Comparison of ENCODE assay signal across 18 cellular contexts in genomic region chr20:540391-541201, GRCh38. TPM values are rescaled to one million over a fixed set of nuclear protein-coding genes. Genes with fewer than 3 reads are reported as not detected.
DNase-seq lines count a peak whose midpoint lies in the region; ATAC-seq, FAIRE-seq and TF ChIP-seq lines count a peak whose summit lies in the region.
"Had no signal": no experiment of that assay in that cellular context is flagged by ENCODE, and none has a peak within 500 bp of the region (broad histone marks: within the 10 kb centered on the region; RNA-seq: fewer than 3 reads in every experiment).

No MANE protein-coding gene starts in this region.

- H3K27ac Mint-ChIP-seq in WTC11: peak overlapping the region; percentile 23; the same call in 1 of the 2 replicates
- H3K27ac Mint-ChIP-seq: neural progenitor cell had no signal

- DNase-seq in left ventricle myocardium inferior (no peak), Right ventricle myocardium superior (no peak), WTC11 (ENCODE audit: low spot score) (no peak), HK-2 (ENCODE audit: unreplicated experiment) (no peak), iPS-NIHi7 (ENCODE audit: extremely low spot score) (no peak), small intestine (no peak)
- DNase-seq: activated CD4-positive, alpha-beta T cell treated with anti-CD3 and anti-CD28 coated beads, Interleukin-2, amount 50 U/mL, for 4 hours; Calu3; dorsolateral prefrontal cortex; GOT3; NCI-H1930; NCI-H524; right cardiac atrium; stimulated activated CD4-positive, alpha-beta T cell treated with anti-CD3 and anti-CD28 coated beads, Interleukin-4, amount 100 ng/mL, for 4 hours had no signal

- intact Hi-C loops in left ventricle myocardium inferior (cut with micrococcal nuclease) (no loop called here), Right ventricle myocardium superior (cut with DNase I) (no loop called here)

- H3K4me1 Mint-ChIP-seq in WTC11: peaks cover 76% of the 10 kb centered on the region

- no peak for FAIRE-seq in small intestine (lab: Jason Lieb, UNC)
- FAIRE-seq: urothelium cell line had no signal

- peak overlapping the region; percentile 10 for H3K4me3 Mint-ChIP-seq in WTC11

- H3K4me3 ChIP-seq in left ventricle myocardium inferior: peak overlapping the region; percentile 17
- H3K4me3 ChIP-seq in iPS-15b (ENCODE audit: low read depth, low read length): peak overlapping the region; percentile 23
- no peak overlapping the region for H3K4me3 ChIP-seq in small intestine (ENCODE audit: low read depth in 1 of 2, low read length in 2 of 2)

- no peak overlapping the region for H3K9ac ChIP-seq in iPS-15b (ENCODE audit: low read depth, low read length)
- H3K9ac ChIP-seq: neural progenitor cell had no signal

- CTCF ChIA-PET in WTC11 (lab: Charles Lee): interaction anchor here (0.7 to 1.5 kb wide), 3 partner anchors 37 to 127 kb away, joined by 3 to 5 read pairs (median 4); no protein-coding TSS in a partner anchor

- H3K27ac ChIP-seq in left ventricle myocardium inferior (replicated peaks) (peak overlapping the region; percentile 31), small intestine (ENCODE audit: low read depth in 1 of 2, low read length in 1 of 2) (no peak overlapping the region)
- H3K27ac ChIP-seq: dorsolateral prefrontal cortex, neural progenitor cell had no signal

- TF ChIP-seq CTCF in left ventricle myocardium inferior (IDR thresholded peaks at IDR 0.05; ENCODE audit: borderline replicate concordance) (no peak), WTC11 (IDR thresholded peaks at IDR 0.05) (no peak)

- peaks cover 17% of the 10 kb centered on the region for H3K36me3 Mint-ChIP-seq in WTC11

- peaks cover 16% of the 10 kb centered on the region for H3K27me3 Mint-ChIP-seq in WTC11 (ENCODE audit: low read depth)

- H3K36me3 ChIP-seq in left ventricle myocardium inferior: no peaks in the 10 kb centered on the region
- no peaks in the 10 kb centered on the region for H3K36me3 ChIP-seq in iPS-15b (ENCODE audit: control insufficient read depth, insufficient read depth, low read length)
- no peaks in the 10 kb centered on the region for H3K36me3 ChIP-seq in small intestine (ENCODE audit: control insufficient read depth in 2 of 2, insufficient read depth in 2 of 2, low read length in 2 of 2)

- peaks cover 88% of the 10 kb centered on the region for H3K4me1 ChIP-seq in left ventricle myocardium inferior
- peaks cover 17% of the 10 kb centered on the region for H3K4me1 ChIP-seq in iPS-15b (ENCODE audit: control insufficient read depth, insufficient read depth, low read length)
- H3K4me1 ChIP-seq in small intestine (ENCODE audit: control insufficient read depth in 2 of 2, insufficient read depth in 1 of 2, low read depth in 1 of 2, low read length in 1 of 2): peaks cover 11 to 22% of the 10 kb centered on the region in 2 donors

- WGBS in small intestine, 3 donors: 97 to 99% (median 99%) methylated on average over 3 of the region's 3 CpGs

- ATAC-seq in Right ventricle myocardium superior (ENCODE audit: poor library complexity) (no peak), WTC11 (no peak), HG03460 (IDR thresholded peaks at IDR 0.05; ENCODE audit: unreplicated experiment) (no peak)
- ATAC-seq: right cardiac atrium had no signal

- peaks cover 14% of the 10 kb centered on the region for H3K9me3 ChIP-seq in left ventricle myocardium inferior (replicated peaks)
- no peaks in the 10 kb centered on the region for H3K9me3 ChIP-seq in iPS-15b (ENCODE audit: control insufficient read depth, insufficient read depth, low read length)
- no peaks in the 10 kb centered on the region for H3K9me3 ChIP-seq in small intestine (ENCODE audit: control insufficient read depth, low read depth)

- peaks cover 12% of the 10 kb centered on the region for H3K9me3 Mint-ChIP-seq in WTC11

- H3K27me3 ChIP-seq in left ventricle myocardium inferior (ENCODE audit: low read depth) (no peaks in the 10 kb centered on the region), iPS-15b (ENCODE audit: control insufficient read depth, insufficient read depth, low read length) (no peaks in the 10 kb centered on the region), small intestine (ENCODE audit: control insufficient read depth in 2 of 2, insufficient read depth in 2 of 2, low read length in 2 of 2) (no peaks in the 10 kb centered on the region)
- H3K27me3 ChIP-seq: dorsolateral prefrontal cortex had no signal

- POLR2A ChIA-PET in WTC11 (lab: Charles Lee): no interaction called here

TF ChIP-seq in WTC11, 78 proteins besides CTCF, POLR2A, EP300 and RAD21 (continues in another document):
- TF ChIP-seq E2F1 (CRISPR knock-in tag; IDR thresholded peaks at IDR 0.05) (no peak), ZNF671 (CRISPR knock-in tag; IDR thresholded peaks at IDR 0.05) (no peak), TEAD4 (CRISPR knock-in tag; IDR thresholded peaks at IDR 0.05) (no peak), ATF1 (CRISPR knock-in tag; IDR thresholded peaks at IDR 0.05) (no peak), ESRRA (CRISPR knock-in tag; IDR thresholded peaks at IDR 0.05; ENCODE audit: borderline replicate concordance) (no peak), ZNF317 (CRISPR knock-in tag; IDR thresholded peaks at IDR 0.05; ENCODE audit: borderline replicate concordance, low read depth) (no peak), CREB1 (CRISPR knock-in tag; IDR thresholded peaks at IDR 0.05) (no peak), ZNF425 (CRISPR knock-in tag; conservative IDR thresholded peaks at IDR 0.05) (no peak)
- TF ChIP-seq, protein P1, sequence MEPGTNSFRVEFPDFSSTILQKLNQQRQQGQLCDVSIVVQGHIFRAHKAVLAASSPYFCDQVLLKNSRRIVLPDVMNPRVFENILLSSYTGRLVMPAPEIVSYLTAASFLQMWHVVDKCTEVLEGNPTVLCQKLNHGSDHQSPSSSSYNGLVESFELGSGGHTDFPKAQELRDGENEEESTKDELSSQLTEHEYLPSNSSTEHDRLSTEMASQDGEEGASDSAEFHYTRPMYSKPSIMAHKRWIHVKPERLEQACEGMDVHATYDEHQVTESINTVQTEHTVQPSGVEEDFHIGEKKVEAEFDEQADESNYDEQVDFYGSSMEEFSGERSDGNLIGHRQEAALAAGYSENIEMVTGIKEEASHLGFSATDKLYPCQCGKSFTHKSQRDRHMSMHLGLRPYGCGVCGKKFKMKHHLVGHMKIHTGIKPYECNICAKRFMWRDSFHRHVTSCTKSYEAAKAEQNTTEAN (CRISPR knock-in tag; IDR thresholded peaks at IDR 0.05): no peak
- TF ChIP-seq, protein P2, sequence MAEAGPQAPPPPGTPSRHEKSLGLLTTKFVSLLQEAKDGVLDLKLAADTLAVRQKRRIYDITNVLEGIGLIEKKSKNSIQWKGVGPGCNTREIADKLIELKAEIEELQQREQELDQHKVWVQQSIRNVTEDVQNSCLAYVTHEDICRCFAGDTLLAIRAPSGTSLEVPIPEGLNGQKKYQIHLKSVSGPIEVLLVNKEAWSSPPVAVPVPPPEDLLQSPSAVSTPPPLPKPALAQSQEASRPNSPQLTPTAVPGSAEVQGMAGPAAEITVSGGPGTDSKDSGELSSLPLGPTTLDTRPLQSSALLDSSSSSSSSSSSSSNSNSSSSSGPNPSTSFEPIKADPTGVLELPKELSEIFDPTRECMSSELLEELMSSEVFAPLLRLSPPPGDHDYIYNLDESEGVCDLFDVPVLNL (CRISPR knock-in tag; IDR thresholded peaks at IDR 0.05; ENCODE audit: borderline replicate concordance, low read depth): no peak
- TF ChIP-seq, protein P3, sequence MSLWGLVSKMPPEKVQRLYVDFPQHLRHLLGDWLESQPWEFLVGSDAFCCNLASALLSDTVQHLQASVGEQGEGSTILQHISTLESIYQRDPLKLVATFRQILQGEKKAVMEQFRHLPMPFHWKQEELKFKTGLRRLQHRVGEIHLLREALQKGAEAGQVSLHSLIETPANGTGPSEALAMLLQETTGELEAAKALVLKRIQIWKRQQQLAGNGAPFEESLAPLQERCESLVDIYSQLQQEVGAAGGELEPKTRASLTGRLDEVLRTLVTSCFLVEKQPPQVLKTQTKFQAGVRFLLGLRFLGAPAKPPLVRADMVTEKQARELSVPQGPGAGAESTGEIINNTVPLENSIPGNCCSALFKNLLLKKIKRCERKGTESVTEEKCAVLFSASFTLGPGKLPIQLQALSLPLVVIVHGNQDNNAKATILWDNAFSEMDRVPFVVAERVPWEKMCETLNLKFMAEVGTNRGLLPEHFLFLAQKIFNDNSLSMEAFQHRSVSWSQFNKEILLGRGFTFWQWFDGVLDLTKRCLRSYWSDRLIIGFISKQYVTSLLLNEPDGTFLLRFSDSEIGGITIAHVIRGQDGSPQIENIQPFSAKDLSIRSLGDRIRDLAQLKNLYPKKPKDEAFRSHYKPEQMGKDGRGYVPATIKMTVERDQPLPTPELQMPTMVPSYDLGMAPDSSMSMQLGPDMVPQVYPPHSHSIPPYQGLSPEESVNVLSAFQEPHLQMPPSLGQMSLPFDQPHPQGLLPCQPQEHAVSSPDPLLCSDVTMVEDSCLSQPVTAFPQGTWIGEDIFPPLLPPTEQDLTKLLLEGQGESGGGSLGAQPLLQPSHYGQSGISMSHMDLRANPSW (CRISPR knock-in tag; conservative IDR thresholded peaks at IDR 0.05; ENCODE audit: low read depth): no peak

RNA-seq across cellular contexts. Expression of gene CSNK2A1, which starts 3.0 kb away (rescaled TPM):
- total RNA-seq in left ventricle myocardium inferior (122 TPM), Right ventricle myocardium superior (103 TPM), WTC11 (2021) (235 to 244 TPM (median 236 TPM) in 3 replicates)
- polyA plus RNA-seq in small intestine: 10 to 100 TPM; 24.0 to 38.6 (median 29.1) TPM

Comparison
In these comparisons a context has a peak if more than half of its experiments do, and no peak if none do; other contexts are left out.
1. H3K4me3 ChIP-seq: peak in left ventricle myocardium inferior (single experiment) and iPS-15b (single experiment); none in small intestine (0 of 2).